ENCODE assay signal across 8 cellular contexts in genomic region chr5:142713151-142713706, GRCh38. TPM values are rescaled to one million over a fixed set of nuclear protein-coding genes. Genes with fewer than 3 reads are reported as not detected.
DNase-seq lines count a peak whose midpoint lies in the region; ATAC-seq and TF ChIP-seq lines count a peak whose summit lies in the region.

No MANE protein-coding gene starts in this region.

- CTCF ChIA-PET in OCI-LY7 (lab: Charles Lee; ENCODE audit: unreplicated experiment) = interaction anchor here (0.6 to 1.4 kb wide), 6 partner anchors 11 to 638 kb away, joined by 3 to 6 read pairs (median 3); no protein-coding TSS in a partner anchor

- H3K27me3 ChIP-seq in mucosa of stomach (ENCODE audit: control insufficient read depth, insufficient read depth, low read length) = peaks cover 5% of the 10 kb centered on the region

- BruUV-seq in OCI-LY7 (replicated peaks; lab: Mats Ljungman, UMichigan) = no TSS peak

- DNase-seq in D341Med (ENCODE audit: low spot score) (peak; percentile 89), HUDEP-2 (lab: John Stamatoyannopoulos, UW; ENCODE audit: unreplicated experiment in 76 of 76) (peak in 74 of 76 experiments; percentile 15 to 88 (median 68)), OCI-LY7 (ENCODE audit: low spot score) (peak; percentile 90), activated T-cell treated with anti-CD3 and anti-CD28 coated beads for 48 hours (ENCODE audit: low read depth) (peak; percentile 86)
- DNase-seq in stimulated activated CD8-positive, alpha-beta memory T cell treated with anti-CD3 and anti-CD28 coated beads, Interleukin-4, amount 100 ng/mL, for 48 hours = peak; percentile 93

- H3K9ac ChIP-seq in mucosa of stomach (ENCODE audit: low read length) = peak overlapping the region; percentile 75

- H3K4me1 ChIP-seq in OCI-LY7 (ENCODE audit: insufficient read depth, low read length, poor library complexity, severe bottlenecking) (peaks cover 5% of the 10 kb centered on the region), mucosa of stomach (ENCODE audit: control insufficient read depth, insufficient read depth, low read length) (peaks cover 11% of the 10 kb centered on the region)

- peak; percentile 100 for TF ChIP-seq CTCF in OCI-LY7 (conservative IDR thresholded peaks at IDR 0.05; ENCODE audit: low read length)

- H3K4me3 ChIP-seq in OCI-LY7 (ENCODE audit: low read depth, low read length, poor library complexity, severe bottlenecking) (peak overlapping the region; percentile 68), mucosa of stomach (ENCODE audit: low read length) (peak overlapping the region; percentile 66)

- peak overlapping the region; percentile 99 for H2AFZ ChIP-seq in OCI-LY7 (ENCODE audit: low read length)

- no peaks in the 10 kb centered on the region for H3K9me2 ChIP-seq in OCI-LY7 (ENCODE audit: insufficient read depth, low read length)

- peak; percentile 99 for ATAC-seq in GM21390 (IDR thresholded peaks at IDR 0.05; ENCODE audit: unreplicated experiment)
- peak; percentile 92 for ATAC-seq in esophagus mucosa

- H3K9me3 ChIP-seq in OCI-LY7 (ENCODE audit: low read length) (no peaks in the 10 kb centered on the region), mucosa of stomach (ENCODE audit: control insufficient read depth, low read length) (no peaks in the 10 kb centered on the region)

- no peaks in the 10 kb centered on the region for H3K79me2 ChIP-seq in OCI-LY7 (ENCODE audit: insufficient read depth, low read depth, low read length)

- H3K4me2 ChIP-seq in OCI-LY7 (ENCODE audit: low read length) = peak overlapping the region; percentile 96

- POLR2A ChIA-PET in OCI-LY7 (lab: Charles Lee) = interaction anchor here (0.7 to 0.9 kb wide), 2 partner anchors 167 to 169 kb away, joined by 3 to 6 read pairs; no protein-coding TSS in a partner anchor

- no peak overlapping the region for H3K27ac ChIP-seq in OCI-LY7 (ENCODE audit: low read depth, low read length, poor library complexity, severe bottlenecking)

- H3K36me3 ChIP-seq in OCI-LY7 (ENCODE audit: insufficient read depth, low read length) (no peaks in the 10 kb centered on the region), mucosa of stomach (ENCODE audit: control insufficient read depth, insufficient read depth, low read length) (no peaks in the 10 kb centered on the region)

- intact Hi-C loops in OCI-LY7 (cut with micrococcal nuclease; ENCODE audit: unreplicated experiment) = loop anchor here (1.0 to 2.0 kb wide), 2 partner anchors 58 to 175 kb away; partner anchors contain the start of gene ARHGAP26

- H4K20me1 ChIP-seq in OCI-LY7 (ENCODE audit: insufficient read depth, low read length) = no peaks in the 10 kb centered on the region

RNA-seq across cellular contexts. Expression of gene FGF1, which starts 27.3 kb away (rescaled TPM):
- not detected in 2 replicates for total RNA-seq in OCI-LY7 (2014; rRNA removed; shearing (Covaris generic))
- total RNA-seq in OCI-LY7 (2022) = not detected in 2 replicates
- 0.88 TPM for total RNA-seq in esophagus mucosa

RNA-seq across cellular contexts. Expression of gene ARHGAP26, which starts 56.9 kb away (rescaled TPM):
- total RNA-seq in OCI-LY7 (2014; rRNA removed; shearing (Covaris generic)) = 7.0 and 7.5 TPM in 2 replicates
- 19.1 and 21.0 TPM in 2 replicates for total RNA-seq in OCI-LY7 (2022)
- total RNA-seq in esophagus mucosa = 7.1 TPM
